Comparison of ENCODE assay signal across 8 cellular contexts in the genomic region with DNA sequence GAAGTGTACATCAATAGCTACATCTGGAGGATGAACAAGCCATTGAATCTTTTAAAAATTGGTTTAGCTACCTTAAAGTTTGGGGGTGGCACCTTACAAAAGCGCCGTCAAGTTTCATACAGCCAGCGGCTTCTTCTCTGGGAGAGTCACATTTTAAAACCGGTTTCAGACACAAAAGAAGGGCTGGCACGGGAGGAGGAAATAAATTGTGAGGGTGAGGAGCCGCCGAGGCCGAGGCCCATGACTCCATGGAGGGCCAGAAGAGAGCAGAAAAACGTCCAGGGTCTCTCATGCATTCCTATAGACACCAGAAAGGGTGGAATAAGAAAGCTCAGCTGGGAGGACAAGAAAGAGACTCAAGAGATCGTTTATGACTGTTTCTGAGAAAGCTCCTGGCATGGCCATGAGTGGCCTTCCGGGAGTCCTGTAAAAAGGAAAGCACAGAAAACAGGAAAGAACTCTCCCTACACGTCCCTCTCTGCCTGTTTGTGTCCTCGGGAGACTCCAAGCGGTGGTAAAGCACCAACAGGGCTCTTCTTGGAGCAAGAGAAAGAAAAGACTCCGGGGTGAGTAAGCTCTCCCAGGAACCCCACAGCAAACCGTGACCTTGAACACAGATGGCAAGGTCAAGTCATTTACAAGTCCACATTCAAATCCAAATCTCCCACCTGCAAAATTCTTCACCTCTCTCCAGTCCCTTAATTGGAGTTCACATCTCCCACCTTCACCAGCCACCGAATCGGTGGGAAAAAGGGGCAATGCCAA. TPM values are rescaled to one million over a fixed set of nuclear protein-coding genes. Genes with fewer than 3 reads are reported as not detected.
DNase-seq lines count a peak whose midpoint lies in the region; ATAC-seq lines count a peak whose summit lies in the region.

No MANE protein-coding gene starts in this region.

- peaks cover 70% of the 10 kb centered on the region for H3K4me1 Mint-ChIP-seq in activated naive CD4-positive, alpha-beta T cell treated with anti-CD3 and anti-CD28 coated beads, Interleukin-2, amount 50 U/mL, for 24 hours
- peaks cover 42% of the 10 kb centered on the region for H3K4me1 Mint-ChIP-seq in stimulated activated effector memory CD8-positive, alpha-beta T cell treated with anti-CD3 and anti-CD28 coated beads, Interleukin-12 subunit alpha, Interleukin-12 subunit beta, amount 100 ng/mL, for 72 hours

- intact Hi-C loops in left colon (cut with DNase I, micrococcal nuclease) = loop anchor here in 1 of 2 donors (10.0 kb wide), 1 partner anchor 48 kb away; no protein-coding TSS in a partner anchor

- H3K27ac Mint-ChIP-seq in activated naive CD4-positive, alpha-beta T cell treated with anti-CD3 and anti-CD28 coated beads, Interleukin-2, amount 50 U/mL, for 24 hours = peak overlapping the region; percentile 94
- H3K27ac Mint-ChIP-seq in stimulated activated effector memory CD8-positive, alpha-beta T cell treated with anti-CD3 and anti-CD28 coated beads, Interleukin-12 subunit alpha, Interleukin-12 subunit beta, amount 100 ng/mL, for 72 hours = peak overlapping the region; percentile 94

- peaks cover 15% of the 10 kb centered on the region for H3K36me3 Mint-ChIP-seq in activated naive CD4-positive, alpha-beta T cell treated with anti-CD3 and anti-CD28 coated beads, Interleukin-2, amount 50 U/mL, for 24 hours
- peaks cover 32% of the 10 kb centered on the region for H3K36me3 Mint-ChIP-seq in stimulated activated effector memory CD8-positive, alpha-beta T cell treated with anti-CD3 and anti-CD28 coated beads, Interleukin-12 subunit alpha, Interleukin-12 subunit beta, amount 100 ng/mL, for 72 hours

- H3K9me3 Mint-ChIP-seq in activated naive CD4-positive, alpha-beta T cell treated with anti-CD3 and anti-CD28 coated beads, Interleukin-2, amount 50 U/mL, for 24 hours = no peaks in the 10 kb centered on the region
- no peaks in the 10 kb centered on the region for H3K9me3 Mint-ChIP-seq in stimulated activated effector memory CD8-positive, alpha-beta T cell treated with anti-CD3 and anti-CD28 coated beads, Interleukin-12 subunit alpha, Interleukin-12 subunit beta, amount 100 ng/mL, for 72 hours

- peak overlapping the region; percentile 20 for H3K27ac ChIP-seq in cingulate gyrus (ENCODE audit: low read depth, low read length)

- ATAC-seq in left colon (peak; percentile 32), GM19035 (IDR thresholded peaks at IDR 0.05; ENCODE audit: unreplicated experiment) (no peak)
- ATAC-seq in stimulated activated effector memory CD8-positive, alpha-beta T cell treated with anti-CD3 and anti-CD28 coated beads, Interleukin-12 subunit alpha, Interleukin-12 subunit beta, amount 100 ng/mL, for 72 hours = no peak

- DNase-seq in activated naive CD4-positive, alpha-beta T cell treated with anti-CD3 and anti-CD28 coated beads, Interleukin-2, amount 50 U/mL, for 16 hours = no peak
- DNase-seq in RKO (ENCODE audit: low spot score) (peak; percentile 92), left colon (peak; percentile 45 to 68), NCI-H446 treated with DMSO at 0.1 percent for 48 hours (lab: John Stamatoyannopoulos, UW) (no peak)
- DNase-seq in stimulated activated effector memory CD8-positive, alpha-beta T cell treated with anti-CD3 and anti-CD28 coated beads, Interleukin-12 subunit alpha, Interleukin-12 subunit beta, amount 100 ng/mL, for 72 hours (ENCODE audit: low spot score in 2 of 2) = no peak

- peak overlapping the region; percentile 93 for H3K4me3 Mint-ChIP-seq in activated naive CD4-positive, alpha-beta T cell treated with anti-CD3 and anti-CD28 coated beads, Interleukin-2, amount 50 U/mL, for 24 hours
- peak overlapping the region; percentile 91 for H3K4me3 Mint-ChIP-seq in stimulated activated effector memory CD8-positive, alpha-beta T cell treated with anti-CD3 and anti-CD28 coated beads, Interleukin-12 subunit alpha, Interleukin-12 subunit beta, amount 100 ng/mL, for 72 hours

- H3K27me3 Mint-ChIP-seq in activated naive CD4-positive, alpha-beta T cell treated with anti-CD3 and anti-CD28 coated beads, Interleukin-2, amount 50 U/mL, for 24 hours = no peaks in the 10 kb centered on the region

RNA-seq across cellular contexts. Expression of gene FRAT2, which starts 1.8 kb away (rescaled TPM):
- 10 to 100 TPM; 41.4 to 43.9 TPM for total RNA-seq in left colon

RNA-seq across cellular contexts. Expression of gene FRAT1, which starts 13.7 kb away (rescaled TPM):
- total RNA-seq in left colon = 10 to 100 TPM in 1 of 2 donors, 1 to 10 TPM in 1; 6.9 to 10.5 TPM

RNA-seq across cellular contexts. Expression of gene ARHGAP19, which starts 40.3 kb away (rescaled TPM):
- 1 to 10 TPM; 6.4 to 6.8 TPM for total RNA-seq in left colon

Comparison
In these comparisons a context has a peak if more than half of its experiments do, and no peak if none do; other contexts are left out.
1. DNase-seq: peak in RKO (single experiment) and left colon (2 of 2); none in activated naive CD4-positive, alpha-beta T cell treated with anti-CD3 and anti-CD28 coated beads, Interleukin-2, amount 50 U/mL, for 16 hours (single experiment), stimulated activated effector memory CD8-positive, alpha-beta T cell treated with anti-CD3 and anti-CD28 coated beads, Interleukin-12 subunit alpha, Interleukin-12 subunit beta, amount 100 ng/mL, for 72 hours (0 of 2) and NCI-H446 treated with DMSO at 0.1 percent for 48 hours (single experiment).